In genomic region chr13:98875146-98875729, GRCh38 we compare ENCODE assay signal across 13 cellular contexts.
DNase-seq lines count a peak whose midpoint lies in the region; ATAC-seq, FAIRE-seq and TF ChIP-seq lines count a peak whose summit lies in the region.
"Had no signal": no experiment of that assay in that cellular context is flagged by ENCODE, and none has a peak within 500 bp of the region (broad histone marks: within the 10 kb centered on the region; RNA-seq: fewer than 3 reads in every experiment).

No MANE protein-coding gene starts in this region.

- peaks cover 0 to 12% (median 4%) of the 10 kb centered on the region in 7 donors for H3K9me3 Mint-ChIP-seq in CD4-positive, CD25-positive, alpha-beta regulatory T cell

- no peaks in the 10 kb centered on the region for H3K27me3 Mint-ChIP-seq in CD4-positive, CD25-positive, alpha-beta regulatory T cell
- no peaks in the 10 kb centered on the region for H3K27me3 Mint-ChIP-seq in T-helper 17 cell
- H3K27me3 Mint-ChIP-seq: T-cell had no signal

- POLR2A ChIA-PET in SK-N-SH (lab: Yijun Ruan, JAX): no interaction called here

- peak; percentile 79 for FAIRE-seq in GM19239 (lab: Jason Lieb, UNC)

- no peaks in the 10 kb centered on the region for H3K9me2 ChIP-seq in SK-N-SH

- peaks cover 14 to 44% (median 28%) of the 10 kb centered on the region in 4 donors for H3K4me1 Mint-ChIP-seq in CD4-positive, CD25-positive, alpha-beta regulatory T cell
- H3K4me1 Mint-ChIP-seq in T-helper 17 cell: peaks cover 31% of the 10 kb centered on the region

- H3F3A ChIP-seq in SK-N-SH (replicated peaks; ENCODE audit: insufficient read depth): no peaks in the 10 kb centered on the region

- no peak overlapping the region for H3K4me2 ChIP-seq in SK-N-SH

- peaks cover 51% of the 10 kb centered on the region for H3K36me3 ChIP-seq in CD4-positive, CD25-positive, alpha-beta regulatory T cell (ENCODE audit: control insufficient read depth, insufficient read depth, low read length)
- no peaks in the 10 kb centered on the region for H3K36me3 ChIP-seq in prostate gland
- peaks cover 9 to 10% of the 10 kb centered on the region in 2 experiments for H3K36me3 ChIP-seq in SK-N-SH (replicated peaks in 1 of 2; ENCODE audit: control insufficient read depth in 1 of 2, insufficient read depth in 2 of 2, low read length in 1 of 2)
- H3K36me3 ChIP-seq: neutrophil had no signal

- H3K36me3 Mint-ChIP-seq in CD4-positive, CD25-positive, alpha-beta regulatory T cell: peaks cover 83% of the 10 kb centered on the region
- peaks cover 29% of the 10 kb centered on the region for H3K36me3 Mint-ChIP-seq in T-helper 17 cell (ENCODE audit: low read depth)

- peaks cover 4 to 7% of the 10 kb centered on the region in 2 experiments for H3K9me3 ChIP-seq in CD4-positive, CD25-positive, alpha-beta regulatory T cell (ENCODE audit: control insufficient read depth in 2 of 2, low read length in 2 of 2)
- H3K9me3 ChIP-seq in T-helper 17 cell (ENCODE audit: control insufficient read depth, low read length, poor library complexity, severe bottlenecking) (no peaks in the 10 kb centered on the region), prostate gland (no peaks in the 10 kb centered on the region), SK-N-SH (no peaks in the 10 kb centered on the region)
- H3K9me3 ChIP-seq: neutrophil had no signal

- H4K20me1 ChIP-seq in SK-N-SH (ENCODE audit: insufficient read depth): no peaks in the 10 kb centered on the region

- 65% methylated on average over 1 of the region's 1 CpG for WGBS in prostate gland
- WGBS in SK-N-SH (ENCODE audit: low lambda C conversion rate): 81% methylated on average over 1 of the region's 1 CpG

- TF ChIP-seq CTCF in prostate gland (IDR thresholded peaks at IDR 0.05) (no peak), SK-N-SH (IDR thresholded peaks at IDR 0.05) (no peak)

- peaks cover 13% of the 10 kb centered on the region for H3K4me1 ChIP-seq in CD4-positive, CD25-positive, alpha-beta regulatory T cell (ENCODE audit: control insufficient read depth, insufficient read depth, low read length, poor library complexity, severe bottlenecking)
- H3K4me1 ChIP-seq in prostate gland (replicated peaks) (no peaks in the 10 kb centered on the region), SK-N-SH (ENCODE audit: control insufficient read depth in 1 of 2, insufficient read depth in 2 of 2, low read depth in 1 of 2, low read length in 1 of 2) (no peaks in the 10 kb centered on the region)

- CTCF ChIA-PET in SK-N-SH (lab: Yijun Ruan, JAX): interaction anchor here (0.6 kb wide), 1 partner anchor 9 kb away, joined by 3 read pairs; no protein-coding TSS in a partner anchor

- no peak overlapping the region for H2AFZ ChIP-seq in SK-N-SH (ENCODE audit: low read depth)

- peak overlapping the region; percentile 19 to 66 (median 65) for H3K27ac Mint-ChIP-seq in CD4-positive, CD25-positive, alpha-beta regulatory T cell
- H3K27ac Mint-ChIP-seq in T-helper 17 cell: peak overlapping the region; percentile 47
- H3K27ac Mint-ChIP-seq: T-cell had no signal

- TF ChIP-seq POLR2A in prostate gland (IDR thresholded peaks at IDR 0.05): no peak

- TF ChIP-seq EP300 in SK-N-SH (IDR thresholded peaks at IDR 0.05; ENCODE audit: borderline replicate concordance in 1 of 2, low read depth in 1 of 2, low read length in 1 of 2): no peak

- peak in 1 of 3 donors; percentile 72 for DNase-seq in CD4-positive, CD25-positive, alpha-beta regulatory T cell
- DNase-seq in GM19239 (ENCODE audit: insufficient read length, low spot score): peak; percentile 12
- no peak for DNase-seq in T-helper 17 cell
- no peak for DNase-seq in sciatic nerve (ENCODE audit: low spot score)
- no peak for DNase-seq in prostate gland (ENCODE audit: low spot score)
- no peak for DNase-seq in stimulated activated naive CD4-positive, alpha-beta T cell treated with Interleukin-2 at 50 U/mL for 16 hours (lab: John Stamatoyannopoulos, UW)
- DNase-seq in SK-N-SH: no peak
- DNase-seq: foreskin fibroblast, NCI-H2029, T-cell had no signal

- peak overlapping the region; percentile 47 for H3K4me3 ChIP-seq in CD4-positive, CD25-positive, alpha-beta regulatory T cell (ENCODE audit: low read depth, low read length)
- no peak overlapping the region for H3K4me3 ChIP-seq in prostate gland
- H3K4me3 ChIP-seq in SK-N-SH (ENCODE audit: low read depth in 2 of 2, low read length in 1 of 2): no peak overlapping the region

- peak in 1 of 2 donors; percentile 57 for ATAC-seq in CD4-positive, CD25-positive, alpha-beta regulatory T cell (ENCODE audit: low read depth in 2 of 2)
- ATAC-seq in HG02884 (IDR thresholded peaks at IDR 0.05; ENCODE audit: unreplicated experiment): peak; percentile 96
- peak; percentile 79 for ATAC-seq in T-helper 17 cell
- no peak for ATAC-seq in sciatic nerve
- ATAC-seq: HCT116 had no signal

- H3K4me3 Mint-ChIP-seq in CD4-positive, CD25-positive, alpha-beta regulatory T cell: no peak overlapping the region
- peak overlapping the region; percentile 46 for H3K4me3 Mint-ChIP-seq in T-helper 17 cell
- H3K4me3 Mint-ChIP-seq: T-cell had no signal

- no peaks in the 10 kb centered on the region for H3K27me3 ChIP-seq in CD4-positive, CD25-positive, alpha-beta regulatory T cell (ENCODE audit: control insufficient read depth, insufficient read depth, low read length)
- no peaks in the 10 kb centered on the region for H3K27me3 ChIP-seq in prostate gland (replicated peaks; ENCODE audit: insufficient read depth)
- H3K27me3 ChIP-seq in SK-N-SH (ENCODE audit: insufficient read depth): no peaks in the 10 kb centered on the region
- H3K27me3 ChIP-seq: neutrophil had no signal

- H3K9ac ChIP-seq in SK-N-SH: no peak overlapping the region

- intact Hi-C loops in sciatic nerve (cut with DNase I): no loop called here
- intact Hi-C loops in prostate gland (cut with DNase I): no loop called here

- no peak for TF ChIP-seq RAD21 in SK-N-SH (IDR thresholded peaks at IDR 0.05; ENCODE audit: low read length)

- H3K27ac ChIP-seq in CD4-positive, CD25-positive, alpha-beta regulatory T cell (ENCODE audit: insufficient read depth, low read length, poor library complexity, severe bottlenecking): peak overlapping the region; percentile 9
- H3K27ac ChIP-seq in prostate gland: no peak overlapping the region
- no peak overlapping the region for H3K27ac ChIP-seq in SK-N-SH (ENCODE audit: low read depth in 2 of 2, low read length in 1 of 2)
- H3K27ac ChIP-seq: neutrophil had no signal

- H3K79me2 ChIP-seq in SK-N-SH (ENCODE audit: insufficient read depth): no peaks in the 10 kb centered on the region

TF ChIP-seq in SK-N-SH, 30 proteins besides CTCF, POLR2A, EP300 and RAD21 (continues in another document):
- TF ChIP-seq USF2 (IDR thresholded peaks at IDR 0.05; ENCODE audit: borderline replicate concordance, low read depth, low read length) (no peak), RCOR1 (IDR thresholded peaks at IDR 0.05; ENCODE audit: low read length) (no peak), POLR2AphosphoS5 (IDR thresholded peaks at IDR 0.05; ENCODE audit: low read depth, low read length) (no peak), YY1 (IDR thresholded peaks at IDR 0.05; ENCODE audit: low read depth) (no peak), RXRA (IDR thresholded peaks at IDR 0.05; ENCODE audit: borderline replicate concordance, low read depth) (no peak), TEAD4 (IDR thresholded peaks at IDR 0.05; ENCODE audit: borderline replicate concordance, insufficient read depth) (no peak), GATA2 (CRISPR knock-in tag; IDR thresholded peaks at IDR 0.05) (no peak), SIN3A (IDR thresholded peaks at IDR 0.05; ENCODE audit: borderline replicate concordance, low read depth, low read length) (no peak), MEF2A (IDR thresholded peaks at IDR 0.05; ENCODE audit: borderline replicate concordance, low read depth) (no peak), NRF1 (IDR thresholded peaks at IDR 0.05; ENCODE audit: low read depth, low read length) (no peak), GABPA (IDR thresholded peaks at IDR 0.05; ENCODE audit: low read depth) (no peak), USF1 (IDR thresholded peaks at IDR 0.05; ENCODE audit: borderline replicate concordance, low read depth) (no peak), FOXJ3 (CRISPR knock-in tag; IDR thresholded peaks at IDR 0.05) (no peak), SMC3 (IDR thresholded peaks at IDR 0.05; ENCODE audit: low read depth, low read length) (no peak), FOSL2 (IDR thresholded peaks at IDR 0.05; ENCODE audit: borderline replicate concordance, low read depth) (no peak)
